ENCODE assay signal across 1 cellular context in genomic region chr7:151888079-151888673, GRCh38.
TF ChIP-seq lines count a peak whose summit lies in the region.

No MANE protein-coding gene starts in this region.

TF ChIP-seq in HEK293, 187 proteins besides CTCF, POLR2A, EP300 and RAD21 (continued from another document):
- TF ChIP-seq ZNF280D (tag by site-specific recombination; IDR thresholded peaks at IDR 0.05), result no peak
- no peak for TF ChIP-seq AEBP2 (tag by site-specific recombination; IDR thresholded peaks at IDR 0.05; ENCODE audit: borderline replicate concordance)
- peak; percentile 32; the same call in 1 of the 2 replicates for TF ChIP-seq KLF8 (tag by site-specific recombination; IDR thresholded peaks at IDR 0.05)
- no peak for TF ChIP-seq ZNF600 (tag by site-specific recombination; IDR thresholded peaks at IDR 0.05)
- no peak for TF ChIP-seq ZNF561 (tag by site-specific recombination; IDR thresholded peaks at IDR 0.05; ENCODE audit: borderline replicate concordance)
- TF ChIP-seq GLIS1 (tag by site-specific recombination; IDR thresholded peaks at IDR 0.05), result no peak
- no peak for TF ChIP-seq ZFHX2 (tag by site-specific recombination; conservative IDR thresholded peaks at IDR 0.05)
- no peak for TF ChIP-seq ZNF521 (tag by site-specific recombination; IDR thresholded peaks at IDR 0.05)
- no peak for TF ChIP-seq ZNF248 (tag by site-specific recombination; IDR thresholded peaks at IDR 0.05)
- no peak for TF ChIP-seq ZNF423 (tag by site-specific recombination; IDR thresholded peaks at IDR 0.05)
- TF ChIP-seq ZNF473 (tag by site-specific recombination; IDR thresholded peaks at IDR 0.05), result no peak
- TF ChIP-seq ZNF266 (tag by site-specific recombination; IDR thresholded peaks at IDR 0.05; ENCODE audit: low read depth), result no peak
- no peak for TF ChIP-seq ZNF274 (IDR thresholded peaks at IDR 0.05; ENCODE audit: low read length)
- TF ChIP-seq ZNF274 (tag by site-specific recombination; IDR thresholded peaks at IDR 0.05; ENCODE audit: borderline replicate concordance), result no peak
- TF ChIP-seq ZNF585B (tag by site-specific recombination; IDR thresholded peaks at IDR 0.05), result no peak
- TF ChIP-seq KLF7 (tag by site-specific recombination; IDR thresholded peaks at IDR 0.05; ENCODE audit: borderline replicate concordance), result no peak
- no peak for TF ChIP-seq ZBTB10 (tag by site-specific recombination; IDR thresholded peaks at IDR 0.05)
- TF ChIP-seq KLF17 (tag by site-specific recombination; IDR thresholded peaks at IDR 0.05), result peak; percentile 68; the same call in 1 of the 2 replicates
- no peak for TF ChIP-seq ZNF426 (tag by site-specific recombination; IDR thresholded peaks at IDR 0.05)
- no peak for TF ChIP-seq ZNF776 (tag by site-specific recombination; IDR thresholded peaks at IDR 0.05; ENCODE audit: borderline replicate concordance)
- no peak for TF ChIP-seq PRDM10 (tag by site-specific recombination; IDR thresholded peaks at IDR 0.05)
- no peak for TF ChIP-seq ZSCAN5A (tag by site-specific recombination; IDR thresholded peaks at IDR 0.05)
- no peak for TF ChIP-seq ZNF529 (tag by site-specific recombination; IDR thresholded peaks at IDR 0.05; ENCODE audit: insufficient replicate concordance)
- TF ChIP-seq GFI1B (tag by site-specific recombination; IDR thresholded peaks at IDR 0.05), result 0 out of 2 replicates have a peak, but pooled peaks have one; percentile 12
- no peak for TF ChIP-seq ZBTB11 (tag by site-specific recombination; conservative IDR thresholded peaks at IDR 0.05; ENCODE audit: low read depth)
- 0 out of 2 replicates have a peak, but pooled peaks have one; percentile 22 for TF ChIP-seq ZNF24 (tag by site-specific recombination; IDR thresholded peaks at IDR 0.05)
- no peak for TF ChIP-seq HOXC10 (CRISPR knock-in tag; IDR thresholded peaks at IDR 0.05)
- TF ChIP-seq PRDM2 (tag by site-specific recombination; IDR thresholded peaks at IDR 0.05; ENCODE audit: borderline replicate concordance), result no peak
- no peak for TF ChIP-seq OSR2 (tag by site-specific recombination; IDR thresholded peaks at IDR 0.05)
- no peak for TF ChIP-seq YY2 (tag by site-specific recombination; IDR thresholded peaks at IDR 0.05)
- TF ChIP-seq ZNF514 (tag by site-specific recombination; IDR thresholded peaks at IDR 0.05), result no peak
- TF ChIP-seq ZNF404 (tag by site-specific recombination; IDR thresholded peaks at IDR 0.05), result no peak
TF ChIP-seq in HEK293: peak in this region for 6.
